24 cellular contexts compared by ENCODE assay signal in genomic region chr6:139544699-139545052, GRCh38.
A peak's percentile ranks its signal among the peaks of the same experiment; 100 is the strongest.
DNase-seq lines count a peak whose midpoint lies in the region; ATAC-seq and TF ChIP-seq lines count a peak whose summit lies in the region.
"Had no signal": no experiment of that assay in that cellular context is flagged by ENCODE, and none has a peak within 500 bp of the region (broad histone marks: within the 10 kb centered on the region; RNA-seq: fewer than 3 reads in every experiment).

No MANE protein-coding gene starts in this region.

- H3K27me3 ChIP-seq in BLaER1, result no peaks in the 10 kb centered on the region
- H3K27me3 ChIP-seq in gastroesophageal sphincter, result no peaks in the 10 kb centered on the region
- H3K27me3 ChIP-seq in rectal smooth muscle tissue (ENCODE audit: control insufficient read depth, insufficient read depth, low read length), result no peaks in the 10 kb centered on the region
- no peaks in the 10 kb centered on the region for H3K27me3 ChIP-seq in colonic mucosa
- H3K27me3 ChIP-seq: right atrium auricular region had no signal

- no peak for TF ChIP-seq EP300 in gastroesophageal sphincter (IDR thresholded peaks at IDR 0.05)

- no peak overlapping the region for H3K4me3 ChIP-seq in BLaER1
- no peak overlapping the region for H3K4me3 ChIP-seq in gastroesophageal sphincter
- H3K4me3 ChIP-seq in rectal smooth muscle tissue (ENCODE audit: low read length), result no peak overlapping the region
- H3K4me3 ChIP-seq in colonic mucosa, result no peak overlapping the region
- H3K4me3 ChIP-seq: right atrium auricular region had no signal

- intact Hi-C loops in colonic mucosa (cut with DNase I), result no loop called here

- TF ChIP-seq POLR2A in gastroesophageal sphincter (IDR thresholded peaks at IDR 0.05), result no peak

- H3K4me2 ChIP-seq in BLaER1, result peak overlapping the region; percentile 7; the same call in 1 of the 2 replicates

- DNase-seq in RPMI8226 (peak; percentile 39), COLO829 (ENCODE audit: low spot score) (no peak), EL (no peak), colonic mucosa (no peak)
- DNase-seq: activated CD4-positive, alpha-beta T cell treated with anti-CD3 and anti-CD28 coated beads, Interleukin-2, amount 50 U/mL, for 48 hours; activated CD4-positive, CD25-positive, alpha-beta regulatory T cell; caudate nucleus; CD4-positive, CD25-positive, alpha-beta regulatory T cell; foreskin fibroblast; H7; hypothalamus; islet precursor cell; NCI-H1436 treated with DMSO at 0.1 percent for 48 hours; NCI-H510A treated with DMSO at 0.1 percent for 48 hours; occipital lobe; T-helper 9 cell had no signal

- H3K4me1 ChIP-seq in BLaER1, result peaks cover 14% of the 10 kb centered on the region
- H3K4me1 ChIP-seq in gastroesophageal sphincter, result peaks cover 16 to 63% (median 17%) of the 10 kb centered on the region in 3 donors
- H3K4me1 ChIP-seq in rectal smooth muscle tissue (ENCODE audit: control insufficient read depth, insufficient read depth, low read length), result peaks cover 11% of the 10 kb centered on the region
- H3K4me1 ChIP-seq in colonic mucosa, result no peaks in the 10 kb centered on the region

- H4K20me1 ChIP-seq in BLaER1, result no peaks in the 10 kb centered on the region

- 57 to 86% methylated on average over 2 of the region's 2 CpGs for WGBS in gastroesophageal sphincter (ENCODE audit: low coverage in 1 of 2), 2 donors

- no peak for ATAC-seq in gastroesophageal sphincter
- no peak for ATAC-seq in HG03095 (IDR thresholded peaks at IDR 0.05; ENCODE audit: unreplicated experiment)
- ATAC-seq: HepG2 had no signal

- H3K36me3 ChIP-seq in BLaER1 (no peaks in the 10 kb centered on the region), gastroesophageal sphincter (no peaks in the 10 kb centered on the region), rectal smooth muscle tissue (ENCODE audit: control insufficient read depth, insufficient read depth, low read length) (no peaks in the 10 kb centered on the region), colonic mucosa (no peaks in the 10 kb centered on the region)
- H3K36me3 ChIP-seq: right atrium auricular region had no signal

- no peaks in the 10 kb centered on the region for H3K9me3 ChIP-seq in BLaER1
- H3K9me3 ChIP-seq in gastroesophageal sphincter, result no peaks in the 10 kb centered on the region
- H3K9me3 ChIP-seq in colonic mucosa, result no peaks in the 10 kb centered on the region
- H3K9me3 ChIP-seq: right atrium auricular region had no signal

- H3K9ac ChIP-seq in BLaER1 (no peak overlapping the region), rectal smooth muscle tissue (ENCODE audit: low read length) (no peak overlapping the region), colonic mucosa (ENCODE audit: low read depth in 2 of 2, low read length in 2 of 2) (no peak overlapping the region)

- no peak overlapping the region for H3K27ac ChIP-seq in BLaER1
- peak overlapping the region in 3 of 4 donors; percentile 59 to 67 (median 65) for H3K27ac ChIP-seq in gastroesophageal sphincter
- H3K27ac ChIP-seq in rectal smooth muscle tissue (ENCODE audit: low read depth, low read length), result peak overlapping the region; percentile 11
- H3K27ac ChIP-seq in colonic mucosa, result no peak overlapping the region
- H3K27ac ChIP-seq: epithelial cell of prostate, HL-60, right atrium auricular region had no signal

- TF ChIP-seq CTCF in gastroesophageal sphincter (IDR thresholded peaks at IDR 0.05), result no peak
- no peak for TF ChIP-seq CTCF in colonic mucosa (IDR thresholded peaks at IDR 0.05)

Comparison
In these comparisons a context has a peak if more than half of its experiments do, and no peak if none do; other contexts are left out.
1. H3K27ac ChIP-seq: peak in gastroesophageal sphincter (3 of 4) and rectal smooth muscle tissue (single experiment); none in BLaER1 (single experiment) and colonic mucosa (single experiment).